Comparison of ENCODE assay signal across 11 cellular contexts in genomic region chr5:141597394-141597793, GRCh38. TPM values are rescaled to one million over a fixed set of nuclear protein-coding genes. Genes with fewer than 3 reads are reported as not detected.
A peak's percentile ranks its signal among the peaks of the same experiment; 100 is the strongest.
DNase-seq lines count a peak whose midpoint lies in the region; ATAC-seq and TF ChIP-seq lines count a peak whose summit lies in the region.
"Had no signal": no experiment of that assay in that cellular context is flagged by ENCODE, and none has a peak within 500 bp of the region (broad histone marks: within the 10 kb centered on the region; RNA-seq: fewer than 3 reads in every experiment).

No MANE protein-coding gene starts in this region.

- no peaks in the 10 kb centered on the region for H3K27me3 ChIP-seq in heart left ventricle
- no peaks in the 10 kb centered on the region for H3K27me3 ChIP-seq in effector memory CD4-positive, alpha-beta T cell (replicated peaks; ENCODE audit: control insufficient read depth, insufficient read depth, low read length, poor library complexity, severe bottlenecking)
- no peaks in the 10 kb centered on the region for H3K27me3 ChIP-seq in transverse colon
- H3K27me3 ChIP-seq: dorsolateral prefrontal cortex had no signal

- H3K9me3 ChIP-seq in heart left ventricle (peaks cover 0 to 12% (median 0%) of the 10 kb centered on the region in 12 donors), transverse colon (no peaks in the 10 kb centered on the region)
- no peaks in the 10 kb centered on the region for H3K9me3 ChIP-seq in effector memory CD4-positive, alpha-beta T cell (ENCODE audit: control insufficient read depth, low read length)

- DNase-seq in heart left ventricle (no peak), Right ventricle myocardium inferior (ENCODE audit: missing footprints) (no peak), NCI-H2171 (lab: John Stamatoyannopoulos, UW) (peak; percentile 42), transverse colon (no peak), NCI-H524 (lab: John Stamatoyannopoulos, UW) (no peak)
- no peak for DNase-seq in effector memory CD4-positive, alpha-beta T cell
- no peak for DNase-seq in stimulated activated naive CD8-positive, alpha-beta T cell treated with anti-CD3 and anti-CD28 coated beads, Interleukin-15, amount 100 ng/mL, for 72 hours
- DNase-seq: dorsolateral prefrontal cortex had no signal

- peak overlapping the region in 1 of 2 donors; percentile 26 for H3K27ac Mint-ChIP-seq in stimulated activated naive CD8-positive, alpha-beta T cell treated with anti-CD3 and anti-CD28 coated beads, Interleukin-15, amount 100 ng/mL, for 72 hours

- TF ChIP-seq CTCF in heart left ventricle (IDR thresholded peaks at IDR 0.05) (no peak), transverse colon (IDR thresholded peaks at IDR 0.05) (no peak)

- no peaks in the 10 kb centered on the region for H3K27me3 Mint-ChIP-seq in stimulated activated naive CD8-positive, alpha-beta T cell treated with anti-CD3 and anti-CD28 coated beads, Interleukin-15, amount 100 ng/mL, for 72 hours
- H3K27me3 Mint-ChIP-seq: IgD-negative memory B cell had no signal

- WGBS in heart left ventricle, 4 donors = 55 to 68% (median 66%) methylated on average over 2 of the region's 2 CpGs
- 27 to 55% methylated on average over 2 of the region's 2 CpGs for WGBS in transverse colon (ENCODE audit: low coverage in 1 of 2), 2 donors

- no peak for TF ChIP-seq EP300 in transverse colon (IDR thresholded peaks at IDR 0.05; ENCODE audit: low read depth)

- peaks cover 0 to 15% (median 3%) of the 10 kb centered on the region in 9 donors for H3K36me3 ChIP-seq in heart left ventricle
- peaks cover 4% of the 10 kb centered on the region for H3K36me3 ChIP-seq in effector memory CD4-positive, alpha-beta T cell (ENCODE audit: control insufficient read depth, insufficient read depth, low read length)
- H3K36me3 ChIP-seq in transverse colon = no peaks in the 10 kb centered on the region

- in situ Hi-C loops in transverse colon (cut with MboI; ENCODE audit: low pct_ligation_motif_present in 1 of 4, low pct_unique_long_range_greater_than_20kb in 1 of 4, low sequenced_read_pairs in 3 of 4) = no loop called here

- H3K27ac ChIP-seq in heart left ventricle (peak overlapping the region in 10 of 12 donors; percentile 18 to 91 (median 82)), transverse colon (no peak overlapping the region)
- H3K27ac ChIP-seq in effector memory CD4-positive, alpha-beta T cell (ENCODE audit: insufficient read depth, low read length, poor library complexity, severe bottlenecking) = peak overlapping the region; percentile 52

- H3K4me1 ChIP-seq in heart left ventricle (peaks cover 0 to 52% (median 29%) of the 10 kb centered on the region in 12 donors), transverse colon (peaks cover 0 to 11% (median 0%) of the 10 kb centered on the region in 4 donors)
- H3K4me1 ChIP-seq in effector memory CD4-positive, alpha-beta T cell (ENCODE audit: control insufficient read depth, insufficient read depth, low read length, poor library complexity, severe bottlenecking) = peaks cover 48% of the 10 kb centered on the region

- H3K4me3 ChIP-seq in heart left ventricle (no peak overlapping the region), transverse colon (no peak overlapping the region)
- no peak overlapping the region for H3K4me3 ChIP-seq in effector memory CD4-positive, alpha-beta T cell (ENCODE audit: insufficient read depth, low read depth, low read length, poor library complexity, severe bottlenecking)
- H3K4me3 ChIP-seq: dorsolateral prefrontal cortex had no signal

- TF ChIP-seq POLR2A in heart left ventricle (IDR thresholded peaks at IDR 0.05) (no peak), transverse colon (IDR thresholded peaks at IDR 0.05) (no peak)

- no peaks in the 10 kb centered on the region for H3K9me3 Mint-ChIP-seq in stimulated activated naive CD8-positive, alpha-beta T cell treated with anti-CD3 and anti-CD28 coated beads, Interleukin-15, amount 100 ng/mL, for 72 hours
- H3K9me3 Mint-ChIP-seq: T-helper 1 cell treated with Interleukin-12 subunit alpha and Interleukin-12 subunit beta and Interleukin-4 antibody, amounts not matched to agents 30 μg/mL and 1 μg/mL, for 36 hours had no signal

- no peak overlapping the region for H3K4me3 Mint-ChIP-seq in stimulated activated naive CD8-positive, alpha-beta T cell treated with anti-CD3 and anti-CD28 coated beads, Interleukin-15, amount 100 ng/mL, for 72 hours

- intact Hi-C loops in heart left ventricle (cut with DNase I) = no loop called here
- intact Hi-C loops in Right ventricle myocardium inferior (cut with DNase I) = no loop called here
- intact Hi-C loops in transverse colon (cut with DNase I; ENCODE audit: low total_unique reads) = no loop called here

- ATAC-seq in heart left ventricle (no peak), Right ventricle myocardium inferior (no peak), HG03045 (IDR thresholded peaks at IDR 0.05; ENCODE audit: unreplicated experiment) (no peak)
- peak; percentile 40 for ATAC-seq in stimulated activated naive CD8-positive, alpha-beta T cell treated with anti-CD3 and anti-CD28 coated beads, Interleukin-15, amount 100 ng/mL, for 72 hours

- peaks cover 71% of the 10 kb centered on the region for H3K4me1 Mint-ChIP-seq in stimulated activated naive CD8-positive, alpha-beta T cell treated with anti-CD3 and anti-CD28 coated beads, Interleukin-15, amount 100 ng/mL, for 72 hours

RNA-seq across cellular contexts. Expression of gene DIAPH1, which starts 21.4 kb away (rescaled TPM):
- 100 to 1,000 TPM in 1 of 9 donors, 10 to 100 TPM in 8; 38.8 to 137 (median 61.5) TPM for total RNA-seq in heart left ventricle
- 10 to 100 TPM; 29.9 to 79.6 TPM for polyA plus RNA-seq in heart left ventricle
- total RNA-seq in Right ventricle myocardium inferior = 36.1 TPM
- 100 to 1,000 TPM in 1 of 4 donors, 10 to 100 TPM in 3; 55.4 to 150 (median 91.4) TPM for total RNA-seq in transverse colon

RNA-seq across cellular contexts. Expression of gene HDAC3, which starts 39.3 kb away (rescaled TPM):
- total RNA-seq in heart left ventricle (10 to 100 TPM; 24.5 to 39.0 (median 32.2) TPM), Right ventricle myocardium inferior (29.9 TPM), transverse colon (10 to 100 TPM; 12.7 to 45.1 (median 40.2) TPM)
- 10 to 100 TPM; 33.3 TPM for polyA plus RNA-seq in heart left ventricle

RNA-seq across cellular contexts. Expression of gene RELL2, which starts 39.4 kb away (rescaled TPM):
- total RNA-seq in heart left ventricle (1 to 10 TPM in 3 of 9 donors, under 1 TPM in 6; 0.25 to 2.5 (median 0.65) TPM), Right ventricle myocardium inferior (0.78 TPM), transverse colon (10 to 100 TPM in 1 of 4 donors, 1 to 10 TPM in 3; 4.4 to 19.1 (median 7.5) TPM)
- 1 to 10 TPM in 1 of 2 donors, under 1 TPM in 1; 0.88 to 2.7 TPM for polyA plus RNA-seq in heart left ventricle

RNA-seq across cellular contexts. Expression of gene FCHSD1, which starts 53.8 kb away (rescaled TPM):
- total RNA-seq in heart left ventricle (1 to 10 TPM; 1.2 to 8.8 (median 2.3) TPM), Right ventricle myocardium inferior (4.5 TPM), transverse colon (10 to 100 TPM; 26.1 to 69.9 (median 43.1) TPM)
- 1 to 10 TPM; 2.5 to 2.9 TPM for polyA plus RNA-seq in heart left ventricle

Comparison
In these comparisons a context has a peak if more than half of its experiments do, and no peak if none do; other contexts are left out.
1. H3K27ac ChIP-seq: peak in heart left ventricle (10 of 12) and effector memory CD4-positive, alpha-beta T cell (single experiment); none in transverse colon (0 of 4).